Comparison of ENCODE assay signal across 1 cellular context in genomic region chr18:68972176-68972575, GRCh38.
TF ChIP-seq lines count a peak whose summit lies in the region.

No MANE protein-coding gene starts in this region.

TF ChIP-seq in SK-N-SH treated with all-trans-retinoic acid at 6 μM for 48 hours, 23 proteins besides CTCF, POLR2A, EP300 and RAD21 (continued from another document):
- TF ChIP-seq PATZ1 (CRISPR knock-in tag; IDR thresholded peaks at IDR 0.05; ENCODE audit: borderline replicate concordance): no peak
- no peak for TF ChIP-seq TCF4 (CRISPR knock-in tag; IDR thresholded peaks at IDR 0.05; ENCODE audit: borderline replicate concordance)
- TF ChIP-seq ZNF8 (CRISPR knock-in tag; IDR thresholded peaks at IDR 0.05): no peak
- no peak for TF ChIP-seq CSRNP3 (CRISPR knock-in tag; IDR thresholded peaks at IDR 0.05)
- TF ChIP-seq ISL1 (CRISPR knock-in tag; IDR thresholded peaks at IDR 0.05): no peak
- no peak for TF ChIP-seq TOX (CRISPR knock-in tag; IDR thresholded peaks at IDR 0.05; ENCODE audit: borderline replicate concordance)
- TF ChIP-seq ZFP30 (CRISPR knock-in tag; IDR thresholded peaks at IDR 0.05): no peak
